Comparison of ENCODE assay signal across 7 cellular contexts in genomic region chr19:1567848-1568227, GRCh38.
DNase-seq lines count a peak whose midpoint lies in the region; ATAC-seq and TF ChIP-seq lines count a peak whose summit lies in the region.

No MANE protein-coding gene starts in this region.

- ATAC-seq in HG03175 (IDR thresholded peaks at IDR 0.05; ENCODE audit: unreplicated experiment), result peak; percentile 19

- TF ChIP-seq CTCF in GM13977 (IDR thresholded peaks at IDR 0.05; ENCODE audit: extremely low read depth, insufficient read depth, missing control alignments), result peak; percentile 8
- no peak for TF ChIP-seq CTCF in coronary artery (IDR thresholded peaks at IDR 0.05)
- TF ChIP-seq CTCF in retinal pigment epithelial cell (conservative IDR thresholded peaks at IDR 0.05; ENCODE audit: low read depth, low read length), result no peak

- H3K4me3 ChIP-seq in coronary artery (peak overlapping the region; percentile 81), retinal pigment epithelial cell (ENCODE audit: low read length) (peak overlapping the region; percentile 79)

- H3K27ac ChIP-seq in coronary artery, result peak overlapping the region in 1 of 2 donors; percentile 91

- DNase-seq in GM13977 (ENCODE audit: low spot score) (no peak), coronary artery (ENCODE audit: low spot score) (no peak), retinal pigment epithelial cell (ENCODE audit: low read depth) (no peak), NCI-H345 treated with DMSO at 0.1 percent for 48 hours (lab: John Stamatoyannopoulos, UW; ENCODE audit: unreplicated experiment) (no peak), C1 segment of cervical spinal cord (lab: John Stamatoyannopoulos, UW) (no peak)
- no peak for DNase-seq in effector CD8-positive, alpha-beta T cell (lab: John Stamatoyannopoulos, UW)

- in situ Hi-C loops in GM13977 (cut with MboI; ENCODE audit: low pct_unique_long_range_greater_than_20kb, low sequenced_read_pairs, unreplicated experiment), result no loop called here
